Comparison of ENCODE assay signal across 22 cellular contexts in the genomic region with DNA sequence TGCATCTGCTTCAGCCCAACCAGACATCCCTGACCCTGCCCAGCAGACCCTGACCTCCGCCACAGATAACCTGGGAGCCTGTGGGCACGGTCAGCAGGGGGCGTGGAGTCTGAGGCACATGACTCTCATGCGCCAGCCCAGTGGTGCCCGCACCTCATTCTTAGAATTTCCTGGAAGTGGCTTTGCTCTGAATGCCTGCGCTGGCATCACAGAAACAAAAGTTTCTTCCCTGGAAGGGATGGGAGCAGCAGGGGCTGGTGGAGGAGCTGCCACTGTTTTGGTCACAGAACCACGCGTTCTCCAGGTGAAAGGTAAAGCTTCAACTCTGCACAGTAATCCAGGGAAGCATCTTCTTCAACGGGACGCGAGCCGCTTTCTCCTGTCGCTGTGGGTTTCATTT.
DNase-seq lines count a peak whose midpoint lies in the region; ATAC-seq and TF ChIP-seq lines count a peak whose summit lies in the region.
"Had no signal": no experiment of that assay in that cellular context is flagged by ENCODE, and none has a peak within 500 bp of the region (broad histone marks: within the 10 kb centered on the region; RNA-seq: fewer than 3 reads in every experiment).

No MANE protein-coding gene starts in this region.

- no peaks in the 10 kb centered on the region for H4K20me1 ChIP-seq in neural progenitor cell (ENCODE audit: low read depth)

- H3K4me3 Mint-ChIP-seq in activated CD4-positive, alpha-beta memory T cell treated with anti-CD3 and anti-CD28 coated beads, Interleukin-2, amount 10 ng/mL, durations not matched to agents 7 days and 5 days: no peak overlapping the region
- peak overlapping the region; percentile 71 for H3K4me3 Mint-ChIP-seq in central memory CD8-positive, alpha-beta T cell
- no peak overlapping the region for H3K4me3 Mint-ChIP-seq in CD8-positive, alpha-beta T cell
- no peak overlapping the region for H3K4me3 Mint-ChIP-seq in neural progenitor cell

- intact Hi-C loops in Right ventricle myocardium superior (cut with DNase I): no loop called here
- intact Hi-C loops in CD8-positive, alpha-beta T cell (cut with DNase I, micrococcal nuclease): no loop called here

- DNase-seq in right atrium auricular region (ENCODE audit: low spot score) (peak; percentile 23), Right ventricle myocardium superior (no peak), neural progenitor cell (ENCODE audit: low spot score) (no peak), NCI-H446 (lab: John Stamatoyannopoulos, UW) (no peak)
- DNase-seq in activated CD4-positive, alpha-beta memory T cell treated with anti-CD3 and anti-CD28 coated beads, Interleukin-2, amount 10 ng/mL, durations not matched to agents 7 days and 5 days: no peak
- DNase-seq in central memory CD8-positive, alpha-beta T cell (ENCODE audit: low spot score in 2 of 2): no peak
- DNase-seq in CD8-positive, alpha-beta T cell: no peak
- DNase-seq: colonic mucosa, head of caudate nucleus, left colon, NCI-H1694, NCI-H82, right lobe of liver, SJCRH30, testis, WERI-Rb-1 had no signal

- H2AFZ ChIP-seq in neural progenitor cell (replicated peaks): no peak overlapping the region
- H2AFZ ChIP-seq: GM23248, parathyroid adenoma had no signal

- H3K9me3 ChIP-seq in right atrium auricular region: no peaks in the 10 kb centered on the region
- H3K9me3 ChIP-seq in CD8-positive, alpha-beta T cell (ENCODE audit: low read length): no peaks in the 10 kb centered on the region
- no peaks in the 10 kb centered on the region for H3K9me3 ChIP-seq in neural progenitor cell (ENCODE audit: low read depth)
- H3K9me3 ChIP-seq: colonic mucosa, MG63, right lobe of liver, SJCRH30, testis had no signal

- H3F3A ChIP-seq in neural progenitor cell (ENCODE audit: low read depth): no peaks in the 10 kb centered on the region

- H3K36me3 ChIP-seq in right atrium auricular region: no peaks in the 10 kb centered on the region
- no peaks in the 10 kb centered on the region for H3K36me3 ChIP-seq in CD8-positive, alpha-beta T cell (ENCODE audit: insufficient read depth, low read length)
- no peaks in the 10 kb centered on the region for H3K36me3 ChIP-seq in neural progenitor cell
- H3K36me3 ChIP-seq: brain microvascular endothelial cell, colonic mucosa, MG63, right lobe of liver, SJCRH30, WERI-Rb-1 had no signal

- TF ChIP-seq CTCF in right atrium auricular region (IDR thresholded peaks at IDR 0.05): no peak
- TF ChIP-seq CTCF in CD8-positive, alpha-beta T cell (IDR thresholded peaks at IDR 0.05): no peak
- TF ChIP-seq CTCF in neural progenitor cell (IDR thresholded peaks at IDR 0.05): no peak

- peaks cover 21% of the 10 kb centered on the region for H3K36me3 Mint-ChIP-seq in activated CD4-positive, alpha-beta memory T cell treated with anti-CD3 and anti-CD28 coated beads, Interleukin-2, amount 10 ng/mL, durations not matched to agents 7 days and 5 days (ENCODE audit: low read depth)
- peaks cover 3% of the 10 kb centered on the region for H3K36me3 Mint-ChIP-seq in central memory CD8-positive, alpha-beta T cell (ENCODE audit: insufficient read depth)
- no peaks in the 10 kb centered on the region for H3K36me3 Mint-ChIP-seq in CD8-positive, alpha-beta T cell
- H3K36me3 Mint-ChIP-seq in neural progenitor cell: no peaks in the 10 kb centered on the region
- H3K36me3 Mint-ChIP-seq: IgD-negative memory B cell; naive thymus-derived CD8-positive, alpha-beta T cell had no signal

- POLR2A ChIA-PET in activated CD4-positive, alpha-beta memory T cell treated with anti-CD3 and anti-CD28 coated beads, Interleukin-2, amount 10 ng/mL, durations not matched to agents 7 days and 5 days (lab: Charles Lee): interaction anchor here (0.5 to 7.0 kb wide), 20 partner anchors 8 to 209 kb away, joined by 3 to 137 read pairs (median 6); partner anchors contain the start of genes DUSP22 and IRF4
- POLR2A ChIA-PET in CD8-positive, alpha-beta T cell (lab: Charles Lee): interaction anchor here (1.3 kb wide), 1 partner anchor 68 kb away, joined by 3 read pairs; the partner anchor contains the start of gene DUSP22

- H3K4me2 ChIP-seq in neural progenitor cell: no peak overlapping the region

- CTCF ChIA-PET in activated CD4-positive, alpha-beta memory T cell treated with anti-CD3 and anti-CD28 coated beads, Interleukin-2, amount 10 ng/mL, durations not matched to agents 7 days and 5 days (lab: Charles Lee): interaction anchor here (1.0 to 5.4 kb wide), 5 partner anchors 9 to 211 kb away, joined by 3 to 33 read pairs (median 3); no protein-coding TSS in a partner anchor
- CTCF ChIA-PET in CD8-positive, alpha-beta T cell (lab: Charles Lee): interaction anchor here (0.8 to 1.7 kb wide), 3 partner anchors 11 to 26 kb away, joined by 3 to 4 read pairs (median 4); no protein-coding TSS in a partner anchor

- no peak for ATAC-seq in Right ventricle myocardium superior (ENCODE audit: poor library complexity)
- no peak for ATAC-seq in central memory CD8-positive, alpha-beta T cell (replicated peaks; ENCODE audit: extremely low read depth, poor library complexity, severe bottlenecking)
- ATAC-seq in CD8-positive, alpha-beta T cell: no peak
- ATAC-seq: left colon had no signal

- H3K4me3 ChIP-seq in right atrium auricular region (no peak overlapping the region), neural progenitor cell (no peak overlapping the region)
- H3K4me3 ChIP-seq in CD8-positive, alpha-beta T cell (ENCODE audit: low read depth, low read length): no peak overlapping the region
- H3K4me3 ChIP-seq: colonic mucosa, GM23248, MG63, right lobe of liver, SJCRH30, testis had no signal

- H3K79me2 ChIP-seq in neural progenitor cell (ENCODE audit: low read depth): no peaks in the 10 kb centered on the region
- H3K79me2 ChIP-seq: parathyroid adenoma had no signal

- H3K27me3 ChIP-seq in right atrium auricular region (no peaks in the 10 kb centered on the region), neural progenitor cell (no peaks in the 10 kb centered on the region)
- no peaks in the 10 kb centered on the region for H3K27me3 ChIP-seq in CD8-positive, alpha-beta T cell (ENCODE audit: insufficient read depth, low read length)
- H3K27me3 ChIP-seq: colonic mucosa, MG63, right lobe of liver, SJCRH30, testis had no signal

- peaks cover 8% of the 10 kb centered on the region for H3K9me3 Mint-ChIP-seq in activated CD4-positive, alpha-beta memory T cell treated with anti-CD3 and anti-CD28 coated beads, Interleukin-2, amount 10 ng/mL, durations not matched to agents 7 days and 5 days
- no peaks in the 10 kb centered on the region for H3K9me3 Mint-ChIP-seq in central memory CD8-positive, alpha-beta T cell
- no peaks in the 10 kb centered on the region for H3K9me3 Mint-ChIP-seq in CD8-positive, alpha-beta T cell
- H3K9me3 Mint-ChIP-seq in neural progenitor cell: peaks cover 3% of the 10 kb centered on the region
- H3K9me3 Mint-ChIP-seq: IgD-negative memory B cell; naive thymus-derived CD8-positive, alpha-beta T cell had no signal

- peaks cover 83% of the 10 kb centered on the region for H3K4me1 Mint-ChIP-seq in activated CD4-positive, alpha-beta memory T cell treated with anti-CD3 and anti-CD28 coated beads, Interleukin-2, amount 10 ng/mL, durations not matched to agents 7 days and 5 days
- peaks cover 43% of the 10 kb centered on the region for H3K4me1 Mint-ChIP-seq in central memory CD8-positive, alpha-beta T cell
- H3K4me1 Mint-ChIP-seq in CD8-positive, alpha-beta T cell (ENCODE audit: low read depth): peaks cover 30% of the 10 kb centered on the region
- peaks cover 31% of the 10 kb centered on the region for H3K4me1 Mint-ChIP-seq in neural progenitor cell

- no peak overlapping the region for H3K9ac ChIP-seq in neural progenitor cell
- H3K9ac ChIP-seq: GM23248, parathyroid adenoma had no signal

- peaks cover 7% of the 10 kb centered on the region for H3K27me3 Mint-ChIP-seq in activated CD4-positive, alpha-beta memory T cell treated with anti-CD3 and anti-CD28 coated beads, Interleukin-2, amount 10 ng/mL, durations not matched to agents 7 days and 5 days
- H3K27me3 Mint-ChIP-seq in central memory CD8-positive, alpha-beta T cell: no peaks in the 10 kb centered on the region
- no peaks in the 10 kb centered on the region for H3K27me3 Mint-ChIP-seq in CD8-positive, alpha-beta T cell (ENCODE audit: low read depth)
- peaks cover 7% of the 10 kb centered on the region for H3K27me3 Mint-ChIP-seq in neural progenitor cell (ENCODE audit: insufficient read depth, low read depth)
- H3K27me3 Mint-ChIP-seq: naive thymus-derived CD8-positive, alpha-beta T cell had no signal

- no peaks in the 10 kb centered on the region for H3K4me1 ChIP-seq in right atrium auricular region
- H3K4me1 ChIP-seq in CD8-positive, alpha-beta T cell (ENCODE audit: insufficient read depth, low read length): peaks cover 14% of the 10 kb centered on the region
- peaks cover 22% of the 10 kb centered on the region for H3K4me1 ChIP-seq in neural progenitor cell
- H3K4me1 ChIP-seq: colonic mucosa, parathyroid adenoma, SJCRH30, testis had no signal

- H3K27ac Mint-ChIP-seq in activated CD4-positive, alpha-beta memory T cell treated with anti-CD3 and anti-CD28 coated beads, Interleukin-2, amount 10 ng/mL, durations not matched to agents 7 days and 5 days: peak overlapping the region; percentile 91
- H3K27ac Mint-ChIP-seq in central memory CD8-positive, alpha-beta T cell (ENCODE audit: low read depth): peak overlapping the region; percentile 84
- H3K27ac Mint-ChIP-seq in CD8-positive, alpha-beta T cell: no peak overlapping the region
- no peak overlapping the region for H3K27ac Mint-ChIP-seq in neural progenitor cell
- H3K27ac Mint-ChIP-seq: IgD-negative memory B cell had no signal

- no peak overlapping the region for H3K27ac ChIP-seq in right atrium auricular region
- no peak overlapping the region for H3K27ac ChIP-seq in CD8-positive, alpha-beta T cell (ENCODE audit: low read depth, low read length)
- H3K27ac ChIP-seq in neural progenitor cell: no peak overlapping the region
- H3K27ac ChIP-seq: brain microvascular endothelial cell, colonic mucosa, GM23248, parathyroid adenoma, right lobe of liver, SJCRH30, testis, WERI-Rb-1 had no signal

Comparison
In these comparisons a context has a peak if more than half of its experiments do, and no peak if none do; other contexts are left out.
1. H3K27ac Mint-ChIP-seq: peak in activated CD4-positive, alpha-beta memory T cell treated with anti-CD3 and anti-CD28 coated beads, Interleukin-2, amount 10 ng/mL, durations not matched to agents 7 days and 5 days (single experiment) and central memory CD8-positive, alpha-beta T cell (single experiment); none in CD8-positive, alpha-beta T cell (single experiment) and neural progenitor cell (single experiment).